In genomic region chr15:23174609-23175140, GRCh38 we compare ENCODE assay signal across 15 cellular contexts. TPM values are rescaled to one million over a fixed set of nuclear protein-coding genes. Genes with fewer than 3 reads are reported as not detected.
"Had no signal": no experiment of that assay in that cellular context is flagged by ENCODE, and none has a peak within 500 bp of the region (broad histone marks: within the 10 kb centered on the region; RNA-seq: fewer than 3 reads in every experiment).

No MANE protein-coding gene starts in this region.

RNA-seq across cellular contexts. Expression of gene GOLGA6L1, which starts 38.1 kb away (rescaled TPM):
- total RNA-seq: activated B cell treated with CpG ODN at 0.5 μM for 24 hours; activated CD8-positive, alpha-beta T cell treated with anti-CD3 and anti-CD28 coated beads for 36 hours; activated naive CD4-positive, alpha-beta T cell treated with anti-CD3 and anti-CD28 coated beads for 36 hours; activated naive CD8-positive, alpha-beta T cell treated with anti-CD3 and anti-CD28 coated beads for 36 hours; activated T-helper 1 cell treated with anti-CD3 and anti-CD28 coated beads, Interleukin-12 subunit alpha, Interleukin-12 subunit beta, Interleukin-2, Interleukin-4 antibody, amounts not matched to agents 30 ng/mL and 10 ng/mL and 1 ng/mL, durations not matched to agents 14 hours and 24 hours and 36 hours; activated T-helper 2 cell treated with anti-CD3 and anti-CD28 coated beads, Interferon-gamma antibody, Interleukin-2, Interleukin-4, amounts not matched to agents 10 μg/mL and 5 μg/mL and 100 μg/mL, durations not matched to agents 14 hours and 24 hours and 36 hours; adrenal gland; aorta; body of pancreas; chondrocyte; dermis blood vessel endothelial cell; esophagus muscularis mucosa; foreskin keratinocyte; gastrocnemius medialis; heart left ventricle had no signal
- polyA plus RNA-seq: adrenal gland, aorta, foreskin keratinocyte, heart left ventricle had no signal
